In the genomic region with DNA sequence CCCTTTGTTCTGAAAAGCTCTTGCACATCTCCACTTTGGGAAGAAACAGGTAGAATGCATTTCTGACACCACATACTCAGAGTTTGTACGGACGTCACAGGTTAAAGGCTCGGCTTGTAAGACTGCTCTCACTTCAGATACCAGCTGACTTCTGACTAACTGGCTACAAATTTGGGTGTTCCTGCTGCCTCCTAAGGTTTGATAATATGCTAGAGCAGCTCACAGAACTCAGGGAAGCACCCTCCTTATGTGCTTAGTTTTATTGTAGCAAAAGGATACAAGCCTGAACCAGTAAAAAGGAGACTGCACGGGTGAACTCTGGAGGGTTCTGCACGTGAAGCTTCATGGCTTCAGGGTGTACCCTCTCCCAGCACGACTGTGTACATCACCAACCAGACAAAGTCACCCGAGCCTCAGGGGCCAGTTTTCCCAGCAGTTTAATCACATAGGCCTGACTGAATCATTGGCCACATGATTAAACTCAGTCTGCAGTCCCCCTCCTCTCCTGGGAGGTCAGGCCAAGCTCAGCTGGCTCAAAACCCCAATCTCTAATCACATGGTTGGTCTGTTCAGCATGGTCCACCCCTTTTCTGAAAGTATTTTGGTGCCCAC, we compare ENCODE assay signal across 22 cellular contexts.
"Had no signal": no experiment of that assay in that cellular context is flagged by ENCODE, and none has a peak within 500 bp of the region (broad histone marks: within the 10 kb centered on the region; RNA-seq: fewer than 3 reads in every experiment).

No MANE protein-coding gene starts in this region.

- H3K9ac ChIP-seq: SK-N-SH had no signal

- H3K27me3 ChIP-seq: MG63 had no signal

- FAIRE-seq: HepG2 had no signal

- H3K4me2 ChIP-seq: SK-N-SH had no signal

- DNase-seq: IMR-90; Karpas-422; KG1; MG63; NCI-H1092 treated with DMSO at 0.1 percent for 48 hours; NCI-H1436; NCI-H187; NCI-H2029; NCI-H2081 treated with DMSO at 0.1 percent for 48 hours; NCI-H2171; NCI-H226; NCI-H446; NCI-H510A; NCI-H524 treated with DMSO at 0.1 percent for 48 hours; NCI-H69; NCI-H774; NK-92 treated with Interleukin-12 subunit alpha and Interleukin-12 subunit beta, amount 100 ng/mL, for 24 hours; PC-3; SHP77; SK-N-SH had no signal

- H3K27ac ChIP-seq: RWPE1 had no signal

- H3K36me3 ChIP-seq: MG63 had no signal

- H3K4me3 ChIP-seq: MG63 had no signal

- H3K9me3 ChIP-seq: MG63, SK-N-SH had no signal
